ENCODE assay signal across 8 cellular contexts in genomic region chr11:849951-850776, GRCh38. TPM values are rescaled to one million over a fixed set of nuclear protein-coding genes. Genes with fewer than 3 reads are reported as not detected.
A peak's percentile ranks its signal among the peaks of the same experiment; 100 is the strongest.
DNase-seq lines count a peak whose midpoint lies in the region; ATAC-seq and TF ChIP-seq lines count a peak whose summit lies in the region.

No MANE protein-coding gene starts in this region.

- no peaks in the 10 kb centered on the region for H4K20me1 ChIP-seq in OCI-LY7 (ENCODE audit: insufficient read depth, low read length)

- CTCF ChIA-PET in OCI-LY7 (lab: Charles Lee; ENCODE audit: unreplicated experiment): no interaction called here

- POLR2A ChIA-PET in OCI-LY7 (lab: Charles Lee): no interaction called here

- no peak for TF ChIP-seq CTCF in OCI-LY7 (conservative IDR thresholded peaks at IDR 0.05; ENCODE audit: low read length)
- no peak for TF ChIP-seq CTCF in fibroblast of villous mesenchyme (IDR thresholded peaks at IDR 0.05; ENCODE audit: insufficient read depth, low read depth, low read length)

- H3K79me2 ChIP-seq in OCI-LY7 (ENCODE audit: insufficient read depth, low read depth, low read length): no peaks in the 10 kb centered on the region

- BruUV-seq in OCI-LY7 (replicated peaks; lab: Mats Ljungman, UMichigan): no TSS peak

- H3K36me3 ChIP-seq in OCI-LY7 (ENCODE audit: insufficient read depth, low read length): no peaks in the 10 kb centered on the region

- no peaks in the 10 kb centered on the region for H3K9me2 ChIP-seq in OCI-LY7 (ENCODE audit: insufficient read depth, low read length)

- DNase-seq in NCI-H1417 (lab: John Stamatoyannopoulos, UW): peak in 2 of 3 experiments; percentile 68 to 72
- no peak for DNase-seq in NCI-H1417 treated with DMSO at 0.1 percent for 48 hours (lab: John Stamatoyannopoulos, UW)
- DNase-seq in OCI-LY7 (ENCODE audit: low spot score): no peak
- DNase-seq in fibroblast of villous mesenchyme (ENCODE audit: low read depth): no peak
- DNase-seq in skeletal muscle cell (ENCODE audit: low read depth): no peak
- no peak for DNase-seq in NOMO-1 treated with dmso at 0.1 percent for 144 hours (lab: John Stamatoyannopoulos, UW; ENCODE audit: unreplicated experiment)

- H3K4me3 ChIP-seq in OCI-LY7 (ENCODE audit: low read depth, low read length, poor library complexity, severe bottlenecking) (no peak overlapping the region), fibroblast of villous mesenchyme (ENCODE audit: low read depth, low read length) (peak overlapping the region; percentile 44), skeletal muscle cell (ENCODE audit: low read depth, low read length) (peak overlapping the region; percentile 53)

- no peak overlapping the region for H3K27ac ChIP-seq in OCI-LY7 (ENCODE audit: low read depth, low read length, poor library complexity, severe bottlenecking)

- peak overlapping the region; percentile 87; the same call in 1 of the 2 replicates for H3K4me2 ChIP-seq in OCI-LY7 (ENCODE audit: low read length)

- peaks cover 14% of the 10 kb centered on the region for H3K4me1 ChIP-seq in OCI-LY7 (ENCODE audit: insufficient read depth, low read length, poor library complexity, severe bottlenecking)

- ATAC-seq in HG03354 (IDR thresholded peaks at IDR 0.05; ENCODE audit: poor library complexity, severe bottlenecking, unreplicated experiment): no peak
- ATAC-seq in GM18858 (IDR thresholded peaks at IDR 0.05; ENCODE audit: unreplicated experiment): no peak

- H2AFZ ChIP-seq in OCI-LY7 (ENCODE audit: low read length): no peak overlapping the region

- no peaks in the 10 kb centered on the region for H3K9me3 ChIP-seq in OCI-LY7 (ENCODE audit: low read length)

- intact Hi-C loops in OCI-LY7 (cut with micrococcal nuclease; ENCODE audit: unreplicated experiment): loop anchor here (5.0 kb wide), 2 partner anchors 57 to 127 kb away; no protein-coding TSS in a partner anchor

RNA-seq across cellular contexts. Expression of gene TSPAN4, which starts 7.5 kb away (rescaled TPM):
- 8.9 and 12.1 TPM in 2 replicates for total RNA-seq in OCI-LY7 (2014; rRNA removed; shearing (Covaris generic))
- 8.0 and 9.4 TPM in 2 replicates for total RNA-seq in OCI-LY7 (2022)
- 113 and 126 TPM in 2 replicates for total RNA-seq in fibroblast of villous mesenchyme

RNA-seq across cellular contexts. Expression of gene POLR2L, which starts 7.8 kb away (rescaled TPM):
- 206 and 224 TPM in 2 replicates for total RNA-seq in OCI-LY7 (2014; rRNA removed; shearing (Covaris generic))
- total RNA-seq in OCI-LY7 (2022) (64.5 and 88.3 TPM in 2 replicates), fibroblast of villous mesenchyme (92.4 and 120 TPM in 2 replicates)

RNA-seq across cellular contexts. Expression of gene CD151, which starts 17.4 kb away (rescaled TPM):
- total RNA-seq in OCI-LY7 (2014; rRNA removed; shearing (Covaris generic)): 0.28 TPM in 1 of 2 replicates, not detected in the other
- total RNA-seq in OCI-LY7 (2022): 0.84 and 1.0 TPM in 2 replicates
- total RNA-seq in fibroblast of villous mesenchyme: 218 and 295 TPM in 2 replicates

RNA-seq across cellular contexts. Expression of gene CRACR2B, which starts 22.4 kb away (rescaled TPM):
- total RNA-seq in OCI-LY7 (2014; rRNA removed; shearing (Covaris generic)): 2.2 and 2.8 TPM in 2 replicates
- total RNA-seq in OCI-LY7 (2022) (20.1 and 21.0 TPM in 2 replicates), fibroblast of villous mesenchyme (0.43 and 0.97 TPM in 2 replicates)

RNA-seq across cellular contexts. Expression of gene PNPLA2, which starts 31.4 kb away (rescaled TPM):
- total RNA-seq in OCI-LY7 (2014; rRNA removed; shearing (Covaris generic)): 15.1 and 19.8 TPM in 2 replicates
- total RNA-seq in OCI-LY7 (2022): 41.2 and 57.5 TPM in 2 replicates
- total RNA-seq in fibroblast of villous mesenchyme: 23.5 and 28.5 TPM in 2 replicates

Comparison
In these comparisons a context has a peak if more than half of its experiments do, and no peak if none do; other contexts are left out.
1. DNase-seq: peak in NCI-H1417 (2 of 3); none in NCI-H1417 treated with DMSO at 0.1 percent for 48 hours (single experiment), OCI-LY7 (single experiment), fibroblast of villous mesenchyme (single experiment), skeletal muscle cell (single experiment) and NOMO-1 treated with dmso at 0.1 percent for 144 hours (single experiment).
2. RNA of gene CD151, which starts 17.4 kb away (total RNA-seq): 218 to 295 TPM in fibroblast of villous mesenchyme; 0.28 to 1.0 TPM in OCI-LY7; every median in the first group is over 100 times any median in the second.